ENCODE assay signal across 9 cellular contexts in genomic region chr1:116415699-116416533, GRCh38.
DNase-seq lines count a peak whose midpoint lies in the region; ATAC-seq, FAIRE-seq and TF ChIP-seq lines count a peak whose summit lies in the region.
"Had no signal": no experiment of that assay in that cellular context is flagged by ENCODE, and none has a peak within 500 bp of the region (broad histone marks: within the 10 kb centered on the region; RNA-seq: fewer than 3 reads in every experiment).

No MANE protein-coding gene starts in this region.

- TF ChIP-seq CTCF in D721Med (IDR thresholded peaks at IDR 0.05; ENCODE audit: insufficient read depth, missing control alignments), result no peak

- FAIRE-seq in D721Med (lab: Jason Lieb, UNC), result no peak

- DNase-seq in Ammon's horn (ENCODE audit: low spot score), result peak; percentile 57
- peak; percentile 44 for DNase-seq in NCI-H128 (lab: John Stamatoyannopoulos, UW; ENCODE audit: unreplicated experiment)
- peak; percentile 83 for DNase-seq in cerebellar cortex (ENCODE audit: low spot score)
- peak; percentile 14 for DNase-seq in left kidney (ENCODE audit: low read depth, low spot score)
- no peak for DNase-seq in D721Med (ENCODE audit: insufficient read length, low spot score)
- DNase-seq: NCI-H774 had no signal

- ATAC-seq in HG03469 (IDR thresholded peaks at IDR 0.05; ENCODE audit: unreplicated experiment) (no peak), HG03139 (IDR thresholded peaks at IDR 0.05; ENCODE audit: unreplicated experiment) (no peak), GM19463 (IDR thresholded peaks at IDR 0.05; ENCODE audit: unreplicated experiment) (no peak)
